In genomic region chr18:62584241-62585120, GRCh38 we compare ENCODE assay signal across 8 cellular contexts.
DNase-seq lines count a peak whose midpoint lies in the region; ATAC-seq, FAIRE-seq and TF ChIP-seq lines count a peak whose summit lies in the region.

No MANE protein-coding gene starts in this region.

- 33 to 38% methylated on average over 23 of the region's 23 CpGs for WGBS in pancreas, 2 donors
- 35 to 39% methylated on average over 23 of the region's 23 CpGs for WGBS in thyroid gland, 2 donors

- no peaks in the 10 kb centered on the region for H3F3A ChIP-seq in Loucy (ENCODE audit: low read depth)

- H4K20me1 ChIP-seq in Loucy (ENCODE audit: insufficient read depth, low read length, poor library complexity, severe bottlenecking): no peaks in the 10 kb centered on the region

- TF ChIP-seq POLR2A in H54 (IDR thresholded peaks at IDR 0.05; ENCODE audit: low read depth, low read length) (no peak), thyroid gland (IDR thresholded peaks at IDR 0.05) (no peak)

- H3K4me2 ChIP-seq in Loucy (ENCODE audit: low read depth, low read length, poor library complexity, severe bottlenecking): peak overlapping the region; percentile 72

- peak; percentile 85 to 97 (median 97) for ATAC-seq in pancreas

- H2AFZ ChIP-seq in Loucy (ENCODE audit: low read length): peak overlapping the region; percentile 84

- H3K27ac ChIP-seq in pancreas (no peak overlapping the region), thyroid gland (peak overlapping the region in 1 of 3 donors; percentile 5)

- H3K27me3 ChIP-seq in Loucy (ENCODE audit: insufficient read depth, low read length, poor library complexity, severe bottlenecking) (no peaks in the 10 kb centered on the region), pancreas (no peaks in the 10 kb centered on the region), thyroid gland (no peaks in the 10 kb centered on the region)

- peak overlapping the region; percentile 56 for H3K4me3 ChIP-seq in Loucy (ENCODE audit: low read length, poor library complexity, severe bottlenecking)
- H3K4me3 ChIP-seq in pancreas: no peak overlapping the region
- H3K4me3 ChIP-seq in thyroid gland (replicated peaks in 1 of 3): no peak overlapping the region

- H3K36me3 ChIP-seq in Loucy (ENCODE audit: insufficient read depth, low read length) (no peaks in the 10 kb centered on the region), pancreas (no peaks in the 10 kb centered on the region), thyroid gland (no peaks in the 10 kb centered on the region)

- TF ChIP-seq CTCF in Loucy (conservative IDR thresholded peaks at IDR 0.05; ENCODE audit: low read length) (peak; percentile 100), pancreas (IDR thresholded peaks at IDR 0.05) (peak; percentile 90 to 94 (median 92)), thyroid gland (IDR thresholded peaks at IDR 0.05) (peak; percentile 92 to 100 (median 98))

- H3K9me3 ChIP-seq in Loucy (ENCODE audit: insufficient read depth, low read depth, low read length) (no peaks in the 10 kb centered on the region), pancreas (no peaks in the 10 kb centered on the region), thyroid gland (no peaks in the 10 kb centered on the region)

- peaks cover 15% of the 10 kb centered on the region for H3K4me1 ChIP-seq in Loucy (ENCODE audit: insufficient read depth, low read length, poor library complexity, severe bottlenecking)
- H3K4me1 ChIP-seq in pancreas: no peaks in the 10 kb centered on the region
- peaks cover 4 to 16% of the 10 kb centered on the region in 2 donors for H3K4me1 ChIP-seq in thyroid gland

- no peaks in the 10 kb centered on the region for H3K79me2 ChIP-seq in Loucy (ENCODE audit: insufficient read depth, low read length)

- intact Hi-C loops in pancreas (cut with DNase I) (loop anchor here in 1 of 3 donors (5.0 kb wide), 1 partner anchor 157 kb away; no protein-coding TSS in a partner anchor), thyroid gland (cut with DNase I) (loop anchor here (5.0 kb wide), 1 partner anchor 157 kb away; no protein-coding TSS in a partner anchor)

- peak; percentile 73 for DNase-seq in GDM1 (lab: John Stamatoyannopoulos, UW)
- DNase-seq in H54 (ENCODE audit: insufficient read length, low spot score): peak; percentile 65
- peak; percentile 80 for DNase-seq in SK-N-DZ (ENCODE audit: low spot score)
- peak; percentile 85 for DNase-seq in activated naive CD4-positive, alpha-beta T cell treated with anti-CD3 and anti-CD28 coated beads, Interleukin-2, amount 50 U/mL, for 16 hours
- DNase-seq in glomerular endothelial cell (ENCODE audit: extremely low read depth, low read depth, low spot score): peak; percentile 39
- peak; percentile 73 to 88 (median 82) for DNase-seq in pancreas
- DNase-seq in thyroid gland: peak; percentile 85 to 90

- FAIRE-seq in H54 (lab: Jason Lieb, UNC): no peak
- FAIRE-seq in pancreas (lab: Jason Lieb, UNC): peak; percentile 76

- no peaks in the 10 kb centered on the region for H3K9me2 ChIP-seq in Loucy (replicated peaks; ENCODE audit: low read depth, low read length)

- peak overlapping the region; percentile 48 for H3K9ac ChIP-seq in Loucy (ENCODE audit: low read depth, low read length, poor library complexity, severe bottlenecking)
